In the genomic region with DNA sequence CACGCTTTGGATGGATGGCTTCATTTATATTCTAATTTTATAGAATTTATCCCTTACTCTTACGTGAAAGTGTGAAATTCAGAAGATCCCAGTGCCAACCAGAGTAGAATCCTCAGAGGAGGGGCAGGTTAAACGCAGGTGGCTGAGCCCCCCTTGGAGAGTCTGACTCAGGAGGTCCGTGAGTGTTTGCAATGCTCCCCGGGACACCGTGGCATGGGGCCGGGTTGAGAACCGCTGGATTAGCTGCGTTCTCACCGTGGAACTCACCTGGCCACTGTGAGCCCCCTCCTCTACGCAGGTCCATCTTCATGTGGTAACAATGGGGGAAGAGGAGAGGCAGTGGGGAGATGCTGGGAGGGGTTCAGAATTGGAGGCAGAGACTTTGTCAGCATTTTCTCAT, we compare ENCODE assay signal across 5 cellular contexts.
"Had no signal": no experiment of that assay in that cellular context is flagged by ENCODE, and none has a peak within 500 bp of the region (broad histone marks: within the 10 kb centered on the region; RNA-seq: fewer than 3 reads in every experiment).

No MANE protein-coding gene starts in this region.

- H3K27ac Mint-ChIP-seq: IgD-negative memory B cell had no signal

- H3K4me1 Mint-ChIP-seq: IgD-negative memory B cell had no signal

- H3K4me3 Mint-ChIP-seq: IgD-negative memory B cell had no signal

- H3K27ac ChIP-seq: HL-60 had no signal

- H3K4me3 ChIP-seq: K562 had no signal

- DNase-seq: IMR-90, KBM-7 had no signal

- H3K27me3 Mint-ChIP-seq: IgD-negative memory B cell had no signal
